In genomic region chr6:133502451-133503259, GRCh38 we compare ENCODE assay signal across 13 cellular contexts.
A peak's percentile ranks its signal among the peaks of the same experiment; 100 is the strongest.
DNase-seq lines count a peak whose midpoint lies in the region; ATAC-seq and TF ChIP-seq lines count a peak whose summit lies in the region.
"Had no signal": no experiment of that assay in that cellular context is flagged by ENCODE, and none has a peak within 500 bp of the region (broad histone marks: within the 10 kb centered on the region; RNA-seq: fewer than 3 reads in every experiment).

No MANE protein-coding gene starts in this region.

- H3K27me3 Mint-ChIP-seq in GM23338 (ENCODE audit: insufficient read depth, low read depth, poor library complexity) = no peaks in the 10 kb centered on the region

- no peak overlapping the region for H3K27ac Mint-ChIP-seq in GM23338

- ATAC-seq in SK-N-SH treated with all-trans-retinoic acid at 6 μM for 48 hours = peak; percentile 55
- no peak for ATAC-seq in GM23338
- ATAC-seq in HG02970 (IDR thresholded peaks at IDR 0.05; ENCODE audit: low FRiP score, unreplicated experiment) = no peak
- ATAC-seq: esophagus mucosa, GM12878 had no signal

- no peaks in the 10 kb centered on the region for H3K36me3 Mint-ChIP-seq in GM23338 (ENCODE audit: low read depth)

- no peaks in the 10 kb centered on the region for H3K9me3 ChIP-seq in SK-N-SH
- H3K9me3 ChIP-seq in mesodermal cell (ENCODE audit: control insufficient read depth, low read length) = no peaks in the 10 kb centered on the region
- H3K9me3 ChIP-seq in stomach = no peaks in the 10 kb centered on the region
- H3K9me3 ChIP-seq: BE2C had no signal

- H3K4me3 Mint-ChIP-seq in GM23338 = no peak overlapping the region
- H3K4me3 Mint-ChIP-seq: nephron progenitor cell had no signal

- no peak overlapping the region for H3K9ac ChIP-seq in SK-N-SH

- H3K27me3 ChIP-seq in SK-N-SH (ENCODE audit: insufficient read depth) (no peaks in the 10 kb centered on the region), stomach (no peaks in the 10 kb centered on the region), GM23338 (ENCODE audit: insufficient read depth) (no peaks in the 10 kb centered on the region)
- H3K27me3 ChIP-seq: BE2C had no signal

- H3K4me2 ChIP-seq in SK-N-SH = no peak overlapping the region
- H3K4me2 ChIP-seq in GM23338 = no peak overlapping the region

- H3K27ac ChIP-seq in SK-N-SH (ENCODE audit: low read depth in 2 of 2, low read length in 1 of 2) (no peak overlapping the region), epithelial cell of prostate (no peak overlapping the region), mesodermal cell (ENCODE audit: low read depth, low read length, severe bottlenecking) (peak overlapping the region; percentile 69), stomach (peak overlapping the region in 2 of 5 donors; percentile 22 to 37), GM23338 (ENCODE audit: low read depth) (no peak overlapping the region)

- H4K20me1 ChIP-seq in SK-N-SH (ENCODE audit: insufficient read depth) (no peaks in the 10 kb centered on the region), GM23338 (replicated peaks; ENCODE audit: insufficient read depth) (no peaks in the 10 kb centered on the region)

- H3K4me1 Mint-ChIP-seq in GM23338 = no peaks in the 10 kb centered on the region

- 39% methylated on average over 2 of the region's 2 CpGs for WGBS in SK-N-SH (ENCODE audit: low lambda C conversion rate)
- WGBS in mesodermal cell (ENCODE audit: insufficient coverage in 2 of 2), 2 experiments = 67% methylated on average over 1 of the region's 2 CpGs; no CpG with 5 or more reads in 1 of the 2 experiments
- 48 to 61% (median 60%) methylated on average over 2 of the region's 2 CpGs for WGBS in stomach, 5 donors

- no peak for TF ChIP-seq POLR2A in stomach (IDR thresholded peaks at IDR 0.05)

- intact Hi-C loops in stomach (cut with DNase I; ENCODE audit: low total_unique reads) = no loop called here

- H3K9me3 Mint-ChIP-seq in GM23338 = no peaks in the 10 kb centered on the region; the same call in 2 of the 3 replicates
- H3K9me3 Mint-ChIP-seq: nephron progenitor cell had no signal

- H3F3A ChIP-seq in SK-N-SH (replicated peaks; ENCODE audit: insufficient read depth) = no peaks in the 10 kb centered on the region
- H3F3A ChIP-seq in GM23338 (replicated peaks; ENCODE audit: low read depth) = no peaks in the 10 kb centered on the region

- H2AFZ ChIP-seq in SK-N-SH (ENCODE audit: low read depth) (no peak overlapping the region), GM23338 (no peak overlapping the region; the same call in 1 of the 2 replicates)

- no peaks in the 10 kb centered on the region; a peak in 2 of 4 replicates for H3K4me1 ChIP-seq in SK-N-SH (ENCODE audit: control insufficient read depth in 1 of 2, insufficient read depth in 2 of 2, low read depth in 1 of 2, low read length in 1 of 2)
- no peaks in the 10 kb centered on the region for H3K4me1 ChIP-seq in mesodermal cell (ENCODE audit: control insufficient read depth, insufficient read depth, low read length, poor library complexity, severe bottlenecking)
- H3K4me1 ChIP-seq in stomach = peaks cover 6 to 28% (median 14%) of the 10 kb centered on the region in 4 donors
- H3K4me1 ChIP-seq in GM23338 (ENCODE audit: insufficient read depth) = no peaks in the 10 kb centered on the region

- POLR2A ChIA-PET in SK-N-SH (lab: Yijun Ruan, JAX) = interaction anchor here (1.0 kb wide), 1 partner anchor 688 kb away, joined by 3 read pairs; the partner anchor contains the start of gene RPS12

- TF ChIP-seq RAD21 in SK-N-SH (IDR thresholded peaks at IDR 0.05; ENCODE audit: low read length) = no peak

- H3K79me2 ChIP-seq in SK-N-SH (ENCODE audit: insufficient read depth) (no peaks in the 10 kb centered on the region), GM23338 (replicated peaks; ENCODE audit: insufficient read depth) (no peaks in the 10 kb centered on the region)

- H3K4me3 ChIP-seq in SK-N-SH (ENCODE audit: low read depth in 2 of 2, low read length in 1 of 2) = no peak overlapping the region
- H3K4me3 ChIP-seq in mesodermal cell (ENCODE audit: extremely low read depth, insufficient read depth, low read length, poor library complexity, severe bottlenecking) = no peak overlapping the region
- no peak overlapping the region for H3K4me3 ChIP-seq in stomach
- H3K4me3 ChIP-seq in GM23338 = no peak overlapping the region
- H3K4me3 ChIP-seq: GM12878 had no signal

- no peak for DNase-seq in SK-N-SH
- DNase-seq in epithelial cell of prostate (ENCODE audit: low read depth, low spot score) = peak; percentile 20
- DNase-seq in stomach = no peak
- no peak for DNase-seq in GM23338 (ENCODE audit: low spot score)
- DNase-seq in NCI-H2227 (lab: John Stamatoyannopoulos, UW; ENCODE audit: unreplicated experiment) = no peak
- DNase-seq: BE2C, NCI-H510A treated with DMSO at 0.1 percent for 48 hours, nephron progenitor cell had no signal

- TF ChIP-seq EP300 in SK-N-SH (IDR thresholded peaks at IDR 0.05; ENCODE audit: borderline replicate concordance in 1 of 2, low read depth in 1 of 2, low read length in 1 of 2) (no peak), stomach (IDR thresholded peaks at IDR 0.05) (no peak)

- no peaks in the 10 kb centered on the region for H3K9me2 ChIP-seq in SK-N-SH
- H3K9me2 ChIP-seq in GM23338 (ENCODE audit: insufficient read depth) = 0 out of 2 replicates have a peak, but pooled peaks cover 2% of the 10 kb centered on the region

- H3K36me3 ChIP-seq in SK-N-SH (replicated peaks in 1 of 2; ENCODE audit: control insufficient read depth in 1 of 2, insufficient read depth in 2 of 2, low read length in 1 of 2) (no peaks in the 10 kb centered on the region), mesodermal cell (ENCODE audit: control insufficient read depth, insufficient read depth, low read length) (no peaks in the 10 kb centered on the region), stomach (no peaks in the 10 kb centered on the region), GM23338 (ENCODE audit: insufficient read depth) (no peaks in the 10 kb centered on the region)

- TF ChIP-seq CTCF in SK-N-SH (IDR thresholded peaks at IDR 0.05) (no peak), stomach (IDR thresholded peaks at IDR 0.05) (no peak), GM23338 (conservative IDR thresholded peaks at IDR 0.05; ENCODE audit: low read depth in 2 of 2) (no peak)

- CTCF ChIA-PET in SK-N-SH (lab: Yijun Ruan, JAX) = interaction anchor here (1.3 kb wide), 1 partner anchor 540 kb away, joined by 3 read pairs; no protein-coding TSS in a partner anchor

TF ChIP-seq in SK-N-SH treated with all-trans-retinoic acid at 6 μM for 48 hours, 23 proteins besides CTCF, POLR2A, EP300 and RAD21 (continues in another document):
- TF ChIP-seq ESRRG (CRISPR knock-in tag; IDR thresholded peaks at IDR 0.05) (no peak), TCF4 (CRISPR knock-in tag; IDR thresholded peaks at IDR 0.05; ENCODE audit: borderline replicate concordance) (no peak)

TF ChIP-seq in SK-N-SH, 30 proteins besides CTCF, POLR2A, EP300 and RAD21 (continues in another document):
- no peak for TF ChIP-seq FOXM1 (IDR thresholded peaks at IDR 0.05; ENCODE audit: low read depth)
- TF ChIP-seq SIN3A (IDR thresholded peaks at IDR 0.05; ENCODE audit: borderline replicate concordance, low read depth, low read length) = no peak
- TF ChIP-seq MAX (IDR thresholded peaks at IDR 0.05; ENCODE audit: low read depth) = no peak
- no peak for TF ChIP-seq NFIC (IDR thresholded peaks at IDR 0.05; ENCODE audit: borderline replicate concordance)
- no peak for TF ChIP-seq YY1 (IDR thresholded peaks at IDR 0.05; ENCODE audit: low read depth)
- no peak for TF ChIP-seq TEAD4 (IDR thresholded peaks at IDR 0.05; ENCODE audit: borderline replicate concordance, insufficient read depth)
- no peak for TF ChIP-seq SMC3 (IDR thresholded peaks at IDR 0.05; ENCODE audit: low read depth, low read length)

TF ChIP-seq in GM23338, 12 proteins besides CTCF, POLR2A, EP300 and RAD21:
- TF ChIP-seq ETS1 (IDR thresholded peaks at IDR 0.05) = no peak
- TF ChIP-seq REST (IDR thresholded peaks at IDR 0.05; ENCODE audit: unreplicated experiment) = no peak
